Comparison of ENCODE assay signal across 8 cellular contexts in the genomic region with DNA sequence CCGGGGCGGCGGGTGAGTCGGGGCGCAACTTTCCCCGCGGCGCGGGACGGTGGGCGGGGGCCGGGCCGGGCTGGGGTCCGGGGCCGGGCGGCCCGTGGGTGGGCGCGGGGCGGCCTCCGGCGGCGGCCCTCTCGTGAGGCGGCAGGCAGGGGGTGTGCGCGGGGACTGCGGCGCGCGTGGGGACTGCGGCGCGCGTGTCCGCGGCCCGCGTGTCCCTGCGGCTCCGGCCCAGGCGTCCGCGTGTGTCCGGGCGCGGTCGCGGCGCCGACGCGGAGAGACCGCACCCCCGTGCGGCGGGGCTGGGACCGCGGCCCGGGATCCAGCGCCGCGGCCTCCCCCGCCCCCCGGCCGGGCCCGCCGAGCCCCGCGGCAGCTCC. TPM values are rescaled to one million over a fixed set of nuclear protein-coding genes. Genes with fewer than 3 reads are reported as not detected.
DNase-seq lines count a peak whose midpoint lies in the region; ATAC-seq and TF ChIP-seq lines count a peak whose summit lies in the region.

No MANE protein-coding gene starts in this region.

- ATAC-seq in HG02943 (IDR thresholded peaks at IDR 0.05; ENCODE audit: low read depth, unreplicated experiment) (peak; percentile 1), GM18519 (IDR thresholded peaks at IDR 0.05; ENCODE audit: low FRiP score, unreplicated experiment) (no peak)

- no peak for TF ChIP-seq CTCF in MCF 10A (IDR thresholded peaks at IDR 0.05; ENCODE audit: unreplicated experiment)

- H3K9me3 Mint-ChIP-seq in MCF 10A (ENCODE audit: unreplicated experiment): no peaks in the 10 kb centered on the region

- no peak overlapping the region for H3K27ac Mint-ChIP-seq in MCF 10A (ENCODE audit: low read depth, unreplicated experiment)

- no TSS peak for BruUV-seq in MCF 10A (replicated peaks; lab: Mats Ljungman, UMichigan)

- H3K27me3 Mint-ChIP-seq in MCF 10A (ENCODE audit: insufficient read depth, unreplicated experiment): no peaks in the 10 kb centered on the region

- peaks cover 21% of the 10 kb centered on the region for H3K4me1 ChIP-seq in mononuclear cell (ENCODE audit: insufficient read depth, low read length)

- H3K36me3 Mint-ChIP-seq in MCF 10A (ENCODE audit: insufficient read depth, unreplicated experiment): no peaks in the 10 kb centered on the region

- peaks cover 22% of the 10 kb centered on the region for H3K4me1 Mint-ChIP-seq in MCF 10A (ENCODE audit: insufficient read depth, unreplicated experiment)

- peak overlapping the region; percentile 26 for H3K4me3 ChIP-seq in mononuclear cell (ENCODE audit: low read length)

- H3K4me3 Mint-ChIP-seq in MCF 10A (ENCODE audit: unreplicated experiment): peak overlapping the region; percentile 69

- peak; percentile 21 for DNase-seq in EH (ENCODE audit: low read depth)
- no peak for DNase-seq in MCF 10A (ENCODE audit: unreplicated experiment)
- no peak for DNase-seq in AML-193 (lab: John Stamatoyannopoulos, UW)
- no peak for DNase-seq in hippocampal formation (lab: John Stamatoyannopoulos, UW)
- no peak for DNase-seq in SW480 (ENCODE audit: low spot score)

- H3K27me3 ChIP-seq in mononuclear cell (ENCODE audit: insufficient read depth, low read length): peaks cover 12% of the 10 kb centered on the region

- H3K9me3 ChIP-seq in mononuclear cell (ENCODE audit: low read depth, low read length): no peaks in the 10 kb centered on the region

- POLR2A ChIA-PET in MCF 10A (lab: Yijun Ruan, JAX): interaction anchor here (2.4 kb wide), 1 partner anchor 230 kb away, joined by 18 read pairs; no protein-coding TSS in a partner anchor

- intact Hi-C loops in MCF 10A (cut with micrococcal nuclease): loop anchor here (2.0 to 5.0 kb wide), 2 partner anchors 474 to 564 kb away; no protein-coding TSS in a partner anchor

- CTCF ChIA-PET in MCF 10A (lab: Yijun Ruan, JAX): interaction anchor here (0.5 to 2.8 kb wide), 5 partner anchors 19 to 471 kb away, joined by 3 to 17 read pairs (median 5); no protein-coding TSS in a partner anchor

RNA-seq across cellular contexts. Expression of gene PLXNA1, which starts 0.3 kb away (rescaled TPM):
- total RNA-seq in MCF 10A (2022) (42.1 and 48.4 TPM in 2 replicates), mononuclear cell (6.1 TPM)
